ENCODE assay signal across 23 cellular contexts in genomic region chr6:107629545-107630147, GRCh38.
DNase-seq lines count a peak whose midpoint lies in the region; TF ChIP-seq lines count a peak whose summit lies in the region.
"Had no signal": no experiment of that assay in that cellular context is flagged by ENCODE, and none has a peak within 500 bp of the region (broad histone marks: within the 10 kb centered on the region; RNA-seq: fewer than 3 reads in every experiment).

No MANE protein-coding gene starts in this region.

- peaks cover 9% of the 10 kb centered on the region for H3K4me1 Mint-ChIP-seq in endodermal cell

- H3K4me3 ChIP-seq in endodermal cell (ENCODE audit: low read length), result no peak overlapping the region
- H3K4me3 ChIP-seq in lower leg skin (ENCODE audit: low read depth, poor library complexity, severe bottlenecking), result no peak overlapping the region
- H3K4me3 ChIP-seq: heart left ventricle, smooth muscle cell, suprapubic skin had no signal

- peak; percentile 46 for DNase-seq in DMS 273 (lab: John Stamatoyannopoulos, UW; ENCODE audit: unreplicated experiment)
- DNase-seq in DMS 273 treated with DMSO at 0.1 percent for 48 hours (lab: John Stamatoyannopoulos, UW), result no peak
- peak; percentile 68 for DNase-seq in NCI-H2196 (lab: John Stamatoyannopoulos, UW; ENCODE audit: unreplicated experiment)
- DNase-seq in endodermal cell, result no peak
- DNase-seq in NCI-H526 (lab: John Stamatoyannopoulos, UW), result no peak
- no peak for DNase-seq in activated naive CD4-positive, alpha-beta T cell treated with Interleukin-2 at 50 U/mL for 16 hours
- DNase-seq in lower leg skin (ENCODE audit: low spot score in 2 of 2), result no peak
- no peak for DNase-seq in GM19238 (ENCODE audit: insufficient read length, low spot score)
- DNase-seq: activated CD4-positive, alpha-beta T cell treated with anti-CD3 and anti-CD28 coated beads for 4 hours; activated CD8-positive, alpha-beta memory T cell treated with anti-CD3 and anti-CD28 coated beads, Interleukin-2, amount 50 U/mL, for 48 hours; activated gamma-delta T cell treated with Interleukin-2 at 50 U/mL for 16 hours; amygdala; central memory CD4-positive, alpha-beta T cell; effector CD8-positive, alpha-beta T cell; heart left ventricle; HFFc6; Kasumi-1; mesendoderm; natural killer cell; posterior cingulate gyrus had no signal

- peaks cover 30% of the 10 kb centered on the region for H3K27me3 Mint-ChIP-seq in endodermal cell (ENCODE audit: insufficient read depth)

- H3K36me3 ChIP-seq in endodermal cell (ENCODE audit: control insufficient read depth, insufficient read depth, low read length), result no peaks in the 10 kb centered on the region
- H3K36me3 ChIP-seq: heart left ventricle, suprapubic skin had no signal

- intact Hi-C loops in lower leg skin (cut with DNase I; ENCODE audit: low total_unique reads), result no loop called here

- H3K27ac ChIP-seq in endodermal cell (ENCODE audit: low read depth, low read length), result peak overlapping the region; percentile 29
- H3K27ac ChIP-seq: 22Rv1, suprapubic skin had no signal

- H3K4me3 Mint-ChIP-seq in endodermal cell, result no peak overlapping the region
- H3K4me3 Mint-ChIP-seq: HFFc6, natural killer cell had no signal

- TF ChIP-seq CTCF in endodermal cell (conservative IDR thresholded peaks at IDR 0.05), result no peak
- TF ChIP-seq CTCF in lower leg skin (IDR thresholded peaks at IDR 0.05), result no peak

- no peak for TF ChIP-seq POLR2A in lower leg skin (IDR thresholded peaks at IDR 0.05)

- no peaks in the 10 kb centered on the region for H3K36me3 Mint-ChIP-seq in endodermal cell (ENCODE audit: low read depth)

- H3K27me3 ChIP-seq in endodermal cell (ENCODE audit: control insufficient read depth, insufficient read depth, low read length, poor library complexity, severe bottlenecking), result peaks cover 61% of the 10 kb centered on the region

- 89 to 92% methylated on average over 4 to 6 of the region's 6 CpGs for WGBS in endodermal cell (ENCODE audit: insufficient coverage in 1 of 2, insufficient read length in 1 of 2), 2 experiments
- WGBS in lower leg skin, 2 donors, result 84 to 86% methylated on average over 6 of the region's 6 CpGs

- no peak overlapping the region for H3K27ac Mint-ChIP-seq in endodermal cell
- H3K27ac Mint-ChIP-seq: HFFc6, natural killer cell had no signal

- H3K9ac ChIP-seq in endodermal cell (ENCODE audit: extremely low read depth, low read length, poor library complexity, severe bottlenecking), result no peak overlapping the region

- H3K9me3 ChIP-seq in endodermal cell (ENCODE audit: control insufficient read depth, low read length), result no peaks in the 10 kb centered on the region
- H3K9me3 ChIP-seq: heart left ventricle, suprapubic skin had no signal

- H3K9me3 Mint-ChIP-seq in endodermal cell, result no peaks in the 10 kb centered on the region
- H3K9me3 Mint-ChIP-seq: HFFc6, natural killer cell had no signal

- no peaks in the 10 kb centered on the region for H3K4me1 ChIP-seq in endodermal cell (ENCODE audit: control insufficient read depth, insufficient read depth, low read length)

Comparison
In these comparisons a context has a peak if more than half of its experiments do, and no peak if none do; other contexts are left out.
1. DNase-seq: peak in DMS 273 (single experiment) and NCI-H2196 (single experiment); none in DMS 273 treated with DMSO at 0.1 percent for 48 hours (single experiment), endodermal cell (single experiment), NCI-H526 (0 of 2), activated naive CD4-positive, alpha-beta T cell treated with Interleukin-2 at 50 U/mL for 16 hours (single experiment), lower leg skin (0 of 2) and GM19238 (single experiment).